In the genomic region with DNA sequence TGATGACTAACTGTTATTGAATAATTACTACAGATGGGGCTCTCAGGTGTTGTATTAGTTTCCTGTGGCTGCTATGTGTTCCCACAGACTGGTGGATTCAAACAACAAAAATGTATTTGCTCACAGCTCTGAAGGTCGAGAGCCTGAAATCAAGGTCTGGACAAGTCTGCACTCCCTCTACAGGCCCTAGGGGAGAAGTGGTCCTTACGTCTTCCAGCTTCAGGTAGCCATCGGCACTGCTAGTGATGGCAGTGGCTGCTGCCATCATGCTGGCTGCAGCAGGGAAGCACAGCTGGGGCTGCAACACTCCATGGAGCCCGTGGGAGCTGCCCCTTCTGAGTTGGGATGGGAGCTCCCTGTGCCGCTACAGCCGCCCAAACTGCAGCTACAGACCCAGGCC, we compare ENCODE assay signal across 1 cellular context.
TF ChIP-seq lines count a peak whose summit lies in the region.

No MANE protein-coding gene starts in this region.

TF ChIP-seq in WTC11, 78 proteins besides CTCF, POLR2A, EP300 and RAD21 (continued from another document):
- TF ChIP-seq FOXP4 (CRISPR knock-in tag; IDR thresholded peaks at IDR 0.05) (no peak), NR1H2 (CRISPR knock-in tag; IDR thresholded peaks at IDR 0.05) (no peak), FOXJ3 (CRISPR knock-in tag; IDR thresholded peaks at IDR 0.05; ENCODE audit: borderline replicate concordance) (no peak), NFYB (CRISPR knock-in tag; conservative IDR thresholded peaks at IDR 0.05; ENCODE audit: low read depth) (no peak), ETV6 (CRISPR knock-in tag; IDR thresholded peaks at IDR 0.05) (no peak), ZNF416 (CRISPR knock-in tag; IDR thresholded peaks at IDR 0.05) (no peak), ATF3 (CRISPR knock-in tag; conservative IDR thresholded peaks at IDR 0.05) (no peak)
- TF ChIP-seq, protein P1, sequence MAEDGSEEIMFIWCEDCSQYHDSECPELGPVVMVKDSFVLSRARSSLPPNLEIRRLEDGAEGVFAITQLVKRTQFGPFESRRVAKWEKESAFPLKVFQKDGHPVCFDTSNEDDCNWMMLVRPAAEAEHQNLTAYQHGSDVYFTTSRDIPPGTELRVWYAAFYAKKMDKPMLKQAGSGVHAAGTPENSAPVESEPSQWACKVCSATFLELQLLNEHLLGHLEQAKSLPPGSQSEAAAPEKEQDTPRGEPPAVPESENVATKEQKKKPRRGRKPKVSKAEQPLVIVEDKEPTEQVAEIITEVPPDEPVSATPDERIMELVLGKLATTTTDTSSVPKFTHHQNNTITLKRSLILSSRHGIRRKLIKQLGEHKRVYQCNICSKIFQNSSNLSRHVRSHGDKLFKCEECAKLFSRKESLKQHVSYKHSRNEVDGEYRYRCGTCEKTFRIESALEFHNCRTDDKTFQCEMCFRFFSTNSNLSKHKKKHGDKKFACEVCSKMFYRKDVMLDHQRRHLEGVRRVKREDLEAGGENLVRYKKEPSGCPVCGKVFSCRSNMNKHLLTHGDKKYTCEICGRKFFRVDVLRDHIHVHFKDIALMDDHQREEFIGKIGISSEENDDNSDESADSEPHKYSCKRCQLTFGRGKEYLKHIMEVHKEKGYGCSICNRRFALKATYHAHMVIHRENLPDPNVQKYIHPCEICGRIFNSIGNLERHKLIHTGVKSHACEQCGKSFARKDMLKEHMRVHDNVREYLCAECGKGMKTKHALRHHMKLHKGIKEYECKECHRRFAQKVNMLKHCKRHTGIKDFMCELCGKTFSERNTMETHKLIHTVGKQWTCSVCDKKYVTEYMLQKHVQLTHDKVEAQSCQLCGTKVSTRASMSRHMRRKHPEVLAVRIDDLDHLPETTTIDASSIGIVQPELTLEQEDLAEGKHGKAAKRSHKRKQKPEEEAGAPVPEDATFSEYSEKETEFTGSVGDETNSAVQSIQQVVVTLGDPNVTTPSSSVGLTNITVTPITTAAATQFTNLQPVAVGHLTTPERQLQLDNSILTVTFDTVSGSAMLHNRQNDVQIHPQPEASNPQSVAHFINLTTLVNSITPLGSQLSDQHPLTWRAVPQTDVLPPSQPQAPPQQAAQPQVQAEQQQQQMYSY (CRISPR knock-in tag; IDR thresholded peaks at IDR 0.05) = no peak
- TF ChIP-seq, protein P2, sequence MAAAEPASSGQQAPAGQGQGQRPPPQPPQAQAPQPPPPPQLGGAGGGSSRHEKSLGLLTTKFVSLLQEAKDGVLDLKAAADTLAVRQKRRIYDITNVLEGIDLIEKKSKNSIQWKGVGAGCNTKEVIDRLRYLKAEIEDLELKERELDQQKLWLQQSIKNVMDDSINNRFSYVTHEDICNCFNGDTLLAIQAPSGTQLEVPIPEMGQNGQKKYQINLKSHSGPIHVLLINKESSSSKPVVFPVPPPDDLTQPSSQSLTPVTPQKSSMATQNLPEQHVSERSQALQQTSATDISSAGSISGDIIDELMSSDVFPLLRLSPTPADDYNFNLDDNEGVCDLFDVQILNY (CRISPR knock-in tag; IDR thresholded peaks at IDR 0.05) = no peak
- TF ChIP-seq, protein P3, sequence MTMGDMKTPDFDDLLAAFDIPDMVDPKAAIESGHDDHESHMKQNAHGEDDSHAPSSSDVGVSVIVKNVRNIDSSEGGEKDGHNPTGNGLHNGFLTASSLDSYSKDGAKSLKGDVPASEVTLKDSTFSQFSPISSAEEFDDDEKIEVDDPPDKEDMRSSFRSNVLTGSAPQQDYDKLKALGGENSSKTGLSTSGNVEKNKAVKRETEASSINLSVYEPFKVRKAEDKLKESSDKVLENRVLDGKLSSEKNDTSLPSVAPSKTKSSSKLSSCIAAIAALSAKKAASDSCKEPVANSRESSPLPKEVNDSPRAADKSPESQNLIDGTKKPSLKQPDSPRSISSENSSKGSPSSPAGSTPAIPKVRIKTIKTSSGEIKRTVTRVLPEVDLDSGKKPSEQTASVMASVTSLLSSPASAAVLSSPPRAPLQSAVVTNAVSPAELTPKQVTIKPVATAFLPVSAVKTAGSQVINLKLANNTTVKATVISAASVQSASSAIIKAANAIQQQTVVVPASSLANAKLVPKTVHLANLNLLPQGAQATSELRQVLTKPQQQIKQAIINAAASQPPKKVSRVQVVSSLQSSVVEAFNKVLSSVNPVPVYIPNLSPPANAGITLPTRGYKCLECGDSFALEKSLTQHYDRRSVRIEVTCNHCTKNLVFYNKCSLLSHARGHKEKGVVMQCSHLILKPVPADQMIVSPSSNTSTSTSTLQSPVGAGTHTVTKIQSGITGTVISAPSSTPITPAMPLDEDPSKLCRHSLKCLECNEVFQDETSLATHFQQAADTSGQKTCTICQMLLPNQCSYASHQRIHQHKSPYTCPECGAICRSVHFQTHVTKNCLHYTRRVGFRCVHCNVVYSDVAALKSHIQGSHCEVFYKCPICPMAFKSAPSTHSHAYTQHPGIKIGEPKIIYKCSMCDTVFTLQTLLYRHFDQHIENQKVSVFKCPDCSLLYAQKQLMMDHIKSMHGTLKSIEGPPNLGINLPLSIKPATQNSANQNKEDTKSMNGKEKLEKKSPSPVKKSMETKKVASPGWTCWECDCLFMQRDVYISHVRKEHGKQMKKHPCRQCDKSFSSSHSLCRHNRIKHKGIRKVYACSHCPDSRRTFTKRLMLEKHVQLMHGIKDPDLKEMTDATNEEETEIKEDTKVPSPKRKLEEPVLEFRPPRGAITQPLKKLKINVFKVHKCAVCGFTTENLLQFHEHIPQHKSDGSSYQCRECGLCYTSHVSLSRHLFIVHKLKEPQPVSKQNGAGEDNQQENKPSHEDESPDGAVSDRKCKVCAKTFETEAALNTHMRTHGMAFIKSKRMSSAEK (CRISPR knock-in tag; IDR thresholded peaks at IDR 0.05; ENCODE audit: borderline replicate concordance) = no peak
